Comparison of ENCODE assay signal across 16 cellular contexts in genomic region chr5:94362857-94363256, GRCh38.
"Had no signal": no experiment of that assay in that cellular context is flagged by ENCODE, and none has a peak within 500 bp of the region (broad histone marks: within the 10 kb centered on the region; RNA-seq: fewer than 3 reads in every experiment).

No MANE protein-coding gene starts in this region.

- H3K36me3 ChIP-seq: gastrocnemius medialis, heart left ventricle, ovary, suprapubic skin had no signal

- H3K27ac Mint-ChIP-seq: activated B cell treated with CpG ODN at 0.5 μM for 24 hours; activated CD8-positive, alpha-beta T cell treated with anti-CD3 and anti-CD28 coated beads for 36 hours; activated naive CD4-positive, alpha-beta T cell treated with anti-CD3 and anti-CD28 coated beads, Interleukin-2, amount 50 U/mL, for 24 hours; stimulated activated naive CD8-positive, alpha-beta T cell treated with anti-CD3 and anti-CD28 coated beads, Interleukin-15, Interleukin-2, amounts not matched to agents 100 ng/mL and 50 ng/mL, for 24 hours had no signal

- H3K27ac ChIP-seq: gastrocnemius medialis, heart left ventricle, ovary, suprapubic skin had no signal

- H3K4me3 ChIP-seq: gastrocnemius medialis, heart left ventricle, lung, ovary, suprapubic skin had no signal

- ATAC-seq: activated CD8-positive, alpha-beta T cell treated with anti-CD3 and anti-CD28 coated beads for 36 hours; activated T-cell treated with anti-CD3 and anti-CD28 coated beads, Interleukin-2, amount 50 U/mL, for 4 hours; gastrocnemius medialis; heart left ventricle; sciatic nerve had no signal

- H3K9me3 ChIP-seq: gastrocnemius medialis, heart left ventricle, ovary, suprapubic skin had no signal

- H3K4me1 Mint-ChIP-seq: activated B cell treated with CpG ODN at 0.5 μM for 24 hours; activated naive CD4-positive, alpha-beta T cell treated with anti-CD3 and anti-CD28 coated beads, Interleukin-2, amount 50 U/mL, for 24 hours had no signal

- H3K36me3 Mint-ChIP-seq: activated naive CD4-positive, alpha-beta T cell treated with anti-CD3 and anti-CD28 coated beads, Interleukin-2, amount 50 U/mL, for 24 hours had no signal

- H3K27me3 ChIP-seq: gastrocnemius medialis, heart left ventricle, ovary, suprapubic skin had no signal

- H3K9me3 Mint-ChIP-seq: activated B cell treated with CpG ODN at 0.5 μM for 24 hours; activated CD8-positive, alpha-beta T cell treated with anti-CD3 and anti-CD28 coated beads for 36 hours; activated naive CD4-positive, alpha-beta T cell treated with anti-CD3 and anti-CD28 coated beads, Interleukin-2, amount 50 U/mL, for 24 hours; activated T-cell treated with anti-CD3 and anti-CD28 coated beads, Interleukin-2, amount 50 U/mL, for 4 hours; stimulated activated naive CD8-positive, alpha-beta T cell treated with anti-CD3 and anti-CD28 coated beads, Interleukin-15, Interleukin-2, amounts not matched to agents 100 ng/mL and 50 ng/mL, for 24 hours had no signal

- DNase-seq: activated B cell treated with CpG ODN at 0.5 μM for 24 hours; activated CD4-positive, alpha-beta T cell treated with anti-CD3 and anti-CD28 coated beads for 48 hours; activated CD8-positive, alpha-beta T cell treated with anti-CD3 and anti-CD28 coated beads for 36 hours; activated effector memory CD4-positive, alpha-beta T cell treated with Interleukin-2 at 50 U/mL for 16 hours; activated T-cell treated with anti-CD3 and anti-CD28 coated beads, Interleukin-2, amount 50 U/mL, for 4 hours; central memory CD4-positive, alpha-beta T cell; cortex of kidney; effector CD4-positive, alpha-beta T cell; gastrocnemius medialis; heart left ventricle; ovary had no signal

- H3K4me1 ChIP-seq: gastrocnemius medialis had no signal

- H3K27me3 Mint-ChIP-seq: activated CD8-positive, alpha-beta T cell treated with anti-CD3 and anti-CD28 coated beads for 36 hours; activated naive CD4-positive, alpha-beta T cell treated with anti-CD3 and anti-CD28 coated beads, Interleukin-2, amount 50 U/mL, for 24 hours; stimulated activated naive CD8-positive, alpha-beta T cell treated with anti-CD3 and anti-CD28 coated beads, Interleukin-15, Interleukin-2, amounts not matched to agents 100 ng/mL and 50 ng/mL, for 24 hours had no signal

- H3K4me3 Mint-ChIP-seq: activated B cell treated with CpG ODN at 0.5 μM for 24 hours; activated CD8-positive, alpha-beta T cell treated with anti-CD3 and anti-CD28 coated beads for 36 hours; activated naive CD4-positive, alpha-beta T cell treated with anti-CD3 and anti-CD28 coated beads, Interleukin-2, amount 50 U/mL, for 24 hours; activated T-cell treated with anti-CD3 and anti-CD28 coated beads, Interleukin-2, amount 50 U/mL, for 4 hours; stimulated activated naive CD8-positive, alpha-beta T cell treated with anti-CD3 and anti-CD28 coated beads, Interleukin-15, Interleukin-2, amounts not matched to agents 100 ng/mL and 50 ng/mL, for 24 hours had no signal
